ENCODE assay signal across 1 cellular context in the genomic region with DNA sequence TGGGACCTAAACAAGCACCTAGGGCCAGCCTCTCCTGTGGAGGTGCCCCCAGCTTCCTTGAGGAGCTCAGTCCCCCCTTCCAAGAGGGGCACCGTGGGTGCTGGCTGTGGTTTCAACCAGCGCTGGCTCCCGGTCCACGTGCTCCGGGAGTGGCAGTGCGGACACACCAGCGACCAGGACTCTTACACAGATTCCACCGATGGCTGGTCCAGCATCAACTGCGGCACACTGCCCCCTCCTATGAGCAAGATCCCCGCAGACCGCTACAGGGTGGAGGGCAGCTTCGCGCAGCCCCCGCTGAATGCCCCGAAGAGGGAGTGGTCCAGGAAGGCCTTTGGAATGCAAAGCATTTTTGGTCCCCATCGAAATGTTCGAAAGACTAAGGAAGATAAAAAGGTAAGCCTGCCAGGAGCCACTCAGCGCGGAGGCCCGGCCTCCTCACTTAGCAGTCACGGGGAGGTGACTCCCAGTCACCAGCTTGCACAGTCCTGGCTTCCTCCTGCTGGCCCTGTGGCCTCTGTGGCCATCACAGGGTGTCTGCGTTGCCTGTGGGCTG.
TF ChIP-seq lines count a peak whose summit lies in the region.

No MANE protein-coding gene starts in this region.

TF ChIP-seq in HepG2, 621 proteins besides CTCF, POLR2A, EP300 and RAD21 (continued from another document):
- TF ChIP-seq, protein P1, sequence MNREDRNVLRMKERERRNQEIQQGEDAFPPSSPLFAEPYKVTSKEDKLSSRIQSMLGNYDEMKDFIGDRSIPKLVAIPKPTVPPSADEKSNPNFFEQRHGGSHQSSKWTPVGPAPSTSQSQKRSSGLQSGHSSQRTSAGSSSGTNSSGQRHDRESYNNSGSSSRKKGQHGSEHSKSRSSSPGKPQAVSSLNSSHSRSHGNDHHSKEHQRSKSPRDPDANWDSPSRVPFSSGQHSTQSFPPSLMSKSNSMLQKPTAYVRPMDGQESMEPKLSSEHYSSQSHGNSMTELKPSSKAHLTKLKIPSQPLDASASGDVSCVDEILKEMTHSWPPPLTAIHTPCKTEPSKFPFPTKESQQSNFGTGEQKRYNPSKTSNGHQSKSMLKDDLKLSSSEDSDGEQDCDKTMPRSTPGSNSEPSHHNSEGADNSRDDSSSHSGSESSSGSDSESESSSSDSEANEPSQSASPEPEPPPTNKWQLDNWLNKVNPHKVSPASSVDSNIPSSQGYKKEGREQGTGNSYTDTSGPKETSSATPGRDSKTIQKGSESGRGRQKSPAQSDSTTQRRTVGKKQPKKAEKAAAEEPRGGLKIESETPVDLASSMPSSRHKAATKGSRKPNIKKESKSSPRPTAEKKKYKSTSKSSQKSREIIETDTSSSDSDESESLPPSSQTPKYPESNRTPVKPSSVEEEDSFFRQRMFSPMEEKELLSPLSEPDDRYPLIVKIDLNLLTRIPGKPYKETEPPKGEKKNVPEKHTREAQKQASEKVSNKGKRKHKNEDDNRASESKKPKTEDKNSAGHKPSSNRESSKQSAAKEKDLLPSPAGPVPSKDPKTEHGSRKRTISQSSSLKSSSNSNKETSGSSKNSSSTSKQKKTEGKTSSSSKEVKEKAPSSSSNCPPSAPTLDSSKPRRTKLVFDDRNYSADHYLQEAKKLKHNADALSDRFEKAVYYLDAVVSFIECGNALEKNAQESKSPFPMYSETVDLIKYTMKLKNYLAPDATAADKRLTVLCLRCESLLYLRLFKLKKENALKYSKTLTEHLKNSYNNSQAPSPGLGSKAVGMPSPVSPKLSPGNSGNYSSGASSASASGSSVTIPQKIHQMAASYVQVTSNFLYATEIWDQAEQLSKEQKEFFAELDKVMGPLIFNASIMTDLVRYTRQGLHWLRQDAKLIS (CRISPR knock-in tag; IDR thresholded peaks at IDR 0.05) = no peak
- TF ChIP-seq HOXA7 (CRISPR knock-in tag; IDR thresholded peaks at IDR 0.05) = no peak
